In the genomic region with DNA sequence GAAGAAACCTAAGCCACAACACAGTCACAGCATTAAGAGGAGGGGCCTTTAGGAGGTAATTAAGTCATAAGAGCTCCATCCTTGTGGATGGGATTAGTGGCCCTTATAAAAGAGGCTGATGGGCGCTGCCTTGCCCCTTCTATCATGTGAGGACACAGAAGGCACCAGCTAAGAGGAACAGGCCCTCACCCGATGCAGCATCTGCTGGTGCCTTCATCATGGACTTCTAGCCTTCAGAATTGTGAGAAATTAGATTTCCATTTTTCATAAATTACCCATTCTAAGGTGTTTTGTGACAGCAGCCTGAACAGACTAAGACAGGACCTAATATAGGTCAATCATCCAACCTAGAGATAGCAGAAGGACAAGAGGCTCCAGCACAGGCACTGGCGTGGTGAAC, we compare ENCODE assay signal across 20 cellular contexts.
"Had no signal": no experiment of that assay in that cellular context is flagged by ENCODE, and none has a peak within 500 bp of the region (broad histone marks: within the 10 kb centered on the region; RNA-seq: fewer than 3 reads in every experiment).

No MANE protein-coding gene starts in this region.

- FAIRE-seq: HepG2, K562 had no signal

- H3K9ac ChIP-seq: KMS-11, SK-N-SH had no signal

- H3K9me3 ChIP-seq: SK-N-SH had no signal

- DNase-seq: Kasumi-1, MM.1S, NCI-H1105, NCI-H1417, NCI-H1436 treated with DMSO at 0.1 percent for 48 hours, NCI-H1694, NCI-H187 treated with DMSO at 0.1 percent for 48 hours, NCI-H2029 treated with DMSO at 0.1 percent for 48 hours, NCI-H2171 treated with DMSO at 0.1 percent for 48 hours, NCI-H2227 treated with DMSO at 0.1 percent for 48 hours, NCI-H524 treated with DMSO at 0.1 percent for 48 hours, NCI-H69, NCI-H774, PC-3, SHP77, SK-N-SH, SW 1271 had no signal

- H3K4me3 ChIP-seq: K562 had no signal
